1 cellular context compared by ENCODE assay signal in the genomic region with DNA sequence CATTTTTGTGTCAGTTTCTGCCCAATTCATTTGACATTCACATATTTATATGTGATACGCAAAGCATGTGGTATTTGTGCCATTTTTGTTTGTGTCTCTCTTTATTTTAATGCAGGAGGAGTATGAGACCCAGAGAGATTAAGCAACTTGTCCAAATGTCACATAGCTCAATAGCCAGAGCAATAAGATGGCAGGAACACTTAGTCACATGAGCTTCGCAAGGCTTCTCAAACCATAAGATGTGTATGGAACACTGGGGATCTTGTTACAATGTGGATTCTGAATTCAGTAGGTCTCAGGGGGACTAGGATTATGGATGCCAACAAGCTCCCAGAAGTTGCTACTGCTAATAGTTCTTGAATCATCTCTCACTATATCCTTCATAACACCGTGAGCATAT.
TF ChIP-seq lines count a peak whose summit lies in the region.

No MANE protein-coding gene starts in this region.

TF ChIP-seq in K562, 482 proteins besides CTCF, POLR2A, EP300 and RAD21:
- TF ChIP-seq SP2 (IDR thresholded peaks at IDR 0.05; ENCODE audit: extremely low read depth, low read depth, low read length, poor library complexity, severe bottlenecking) (no peak), DIDO1 (tag; IDR thresholded peaks at IDR 0.05; ENCODE audit: low read depth) (no peak), FOXM1 (IDR thresholded peaks at IDR 0.05; ENCODE audit: low read depth) (no peak), FOXM1 (CRISPR knock-in tag; IDR thresholded peaks at IDR 0.05; ENCODE audit: low read depth) (no peak)
